ENCODE assay signal across 19 cellular contexts in the genomic region with DNA sequence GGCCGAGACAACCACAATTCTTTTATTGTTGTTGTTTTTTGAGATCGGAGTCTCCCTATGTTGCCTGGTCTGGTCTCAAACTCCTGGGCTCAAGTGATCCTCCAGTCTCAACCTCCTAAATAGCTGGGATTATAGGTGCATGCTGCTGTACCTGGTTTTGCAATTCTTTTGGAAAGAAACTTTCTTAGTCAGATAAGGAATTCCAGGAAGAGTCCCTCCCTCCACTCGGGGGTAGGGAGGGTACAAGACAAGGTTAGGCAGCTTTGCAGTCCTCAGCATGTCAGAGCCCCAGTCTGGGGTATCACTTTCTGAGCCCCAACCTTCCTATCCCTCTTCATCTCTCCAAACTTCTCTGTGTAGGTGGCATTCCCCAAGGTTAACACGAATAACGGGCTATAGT. TPM values are rescaled to one million over a fixed set of nuclear protein-coding genes. Genes with fewer than 3 reads are reported as not detected.
DNase-seq lines count a peak whose midpoint lies in the region; ATAC-seq lines count a peak whose summit lies in the region.
"Had no signal": no experiment of that assay in that cellular context is flagged by ENCODE, and none has a peak within 500 bp of the region (broad histone marks: within the 10 kb centered on the region; RNA-seq: fewer than 3 reads in every experiment).

No MANE protein-coding gene starts in this region.

- ATAC-seq in activated naive CD8-positive, alpha-beta T cell treated with anti-CD3 and anti-CD28 coated beads, Interleukin-2, amount 50 U/mL, for 24 hours: no peak
- no peak for ATAC-seq in activated T-helper 17 cell treated with anti-CD3 and anti-CD28 coated beads, Interleukin-2, amount 50 U/mL, for 72 hours (replicated peaks)
- no peak for ATAC-seq in stimulated activated memory B cell treated with anti-CD40 and anti-IgM and Interleukin-4, amounts not matched to agents 10 μg/mL and 1 μg/mL and 100 μg/mL, for 72 hours

- DNase-seq in T-helper 1 cell (no peak), germinal center (ENCODE audit: low spot score) (no peak), NCI-H526 (lab: John Stamatoyannopoulos, UW) (no peak)
- DNase-seq in activated naive CD8-positive, alpha-beta T cell treated with anti-CD3 and anti-CD28 coated beads, Interleukin-2, amount 50 U/mL, for 24 hours: no peak
- DNase-seq in activated naive CD8-positive, alpha-beta T cell treated with anti-CD3 and anti-CD28 coated beads for 36 hours: no peak
- DNase-seq: AML-193, DMS79 treated with DMSO at 0.1 percent for 48 hours, H9, NCI-H1417 treated with DMSO at 0.1 percent for 48 hours, NCI-H187 treated with DMSO at 0.1 percent for 48 hours, NCI-H2227 treated with DMSO at 0.1 percent for 48 hours, NCI-H510A treated with DMSO at 0.1 percent for 48 hours, NCI-H82, Right ventricle myocardium superior had no signal

- peaks cover 26% of the 10 kb centered on the region for H3K36me3 Mint-ChIP-seq in T-helper 1 cell treated with Interleukin-12 subunit alpha and Interleukin-12 subunit beta and Interleukin-4 antibody, amounts not matched to agents 30 μg/mL and 1 μg/mL, for 36 hours (ENCODE audit: low read depth)
- H3K36me3 Mint-ChIP-seq in activated naive CD8-positive, alpha-beta T cell treated with anti-CD3 and anti-CD28 coated beads, Interleukin-2, amount 50 U/mL, for 24 hours (ENCODE audit: low read depth): no peaks in the 10 kb centered on the region
- H3K36me3 Mint-ChIP-seq in activated naive CD8-positive, alpha-beta T cell treated with anti-CD3 and anti-CD28 coated beads for 36 hours: no peaks in the 10 kb centered on the region
- peaks cover 38% of the 10 kb centered on the region for H3K36me3 Mint-ChIP-seq in activated T-helper 17 cell treated with anti-CD3 and anti-CD28 coated beads, Interleukin-2, amount 50 U/mL, for 72 hours (ENCODE audit: low read depth)
- H3K36me3 Mint-ChIP-seq in stimulated activated memory B cell treated with anti-CD40 and anti-IgM and Interleukin-4, amounts not matched to agents 10 μg/mL and 1 μg/mL and 100 μg/mL, for 72 hours: no peaks in the 10 kb centered on the region

- no peaks in the 10 kb centered on the region for H3K9me3 Mint-ChIP-seq in T-helper 1 cell treated with Interleukin-12 subunit alpha and Interleukin-12 subunit beta and Interleukin-4 antibody, amounts not matched to agents 30 μg/mL and 1 μg/mL, for 36 hours
- no peaks in the 10 kb centered on the region for H3K9me3 Mint-ChIP-seq in activated naive CD8-positive, alpha-beta T cell treated with anti-CD3 and anti-CD28 coated beads, Interleukin-2, amount 50 U/mL, for 24 hours
- no peaks in the 10 kb centered on the region for H3K9me3 Mint-ChIP-seq in activated naive CD8-positive, alpha-beta T cell treated with anti-CD3 and anti-CD28 coated beads for 36 hours
- H3K9me3 Mint-ChIP-seq in activated T-helper 17 cell treated with anti-CD3 and anti-CD28 coated beads, Interleukin-2, amount 50 U/mL, for 72 hours: no peaks in the 10 kb centered on the region
- H3K9me3 Mint-ChIP-seq in stimulated activated memory B cell treated with anti-CD40 and anti-IgM and Interleukin-4, amounts not matched to agents 10 μg/mL and 1 μg/mL and 100 μg/mL, for 72 hours: no peaks in the 10 kb centered on the region
- H3K9me3 Mint-ChIP-seq: CD14-positive monocyte, H9 had no signal

- no peak overlapping the region for H3K4me3 Mint-ChIP-seq in T-helper 1 cell treated with Interleukin-12 subunit alpha and Interleukin-12 subunit beta and Interleukin-4 antibody, amounts not matched to agents 30 μg/mL and 1 μg/mL, for 36 hours
- H3K4me3 Mint-ChIP-seq in activated naive CD8-positive, alpha-beta T cell treated with anti-CD3 and anti-CD28 coated beads, Interleukin-2, amount 50 U/mL, for 24 hours: no peak overlapping the region
- no peak overlapping the region for H3K4me3 Mint-ChIP-seq in activated naive CD8-positive, alpha-beta T cell treated with anti-CD3 and anti-CD28 coated beads for 36 hours
- peak overlapping the region; percentile 83 for H3K4me3 Mint-ChIP-seq in activated T-helper 17 cell treated with anti-CD3 and anti-CD28 coated beads, Interleukin-2, amount 50 U/mL, for 72 hours
- no peak overlapping the region for H3K4me3 Mint-ChIP-seq in stimulated activated memory B cell treated with anti-CD40 and anti-IgM and Interleukin-4, amounts not matched to agents 10 μg/mL and 1 μg/mL and 100 μg/mL, for 72 hours
- H3K4me3 Mint-ChIP-seq: CD14-positive monocyte, H9 had no signal

- H3K4me1 Mint-ChIP-seq in T-helper 1 cell treated with Interleukin-12 subunit alpha and Interleukin-12 subunit beta and Interleukin-4 antibody, amounts not matched to agents 30 μg/mL and 1 μg/mL, for 36 hours (ENCODE audit: low read depth): peaks cover 64% of the 10 kb centered on the region
- H3K4me1 Mint-ChIP-seq in activated naive CD8-positive, alpha-beta T cell treated with anti-CD3 and anti-CD28 coated beads, Interleukin-2, amount 50 U/mL, for 24 hours: peaks cover 72% of the 10 kb centered on the region
- H3K4me1 Mint-ChIP-seq in activated naive CD8-positive, alpha-beta T cell treated with anti-CD3 and anti-CD28 coated beads for 36 hours: peaks cover 63% of the 10 kb centered on the region
- H3K4me1 Mint-ChIP-seq in activated T-helper 17 cell treated with anti-CD3 and anti-CD28 coated beads, Interleukin-2, amount 50 U/mL, for 72 hours: peaks cover 46% of the 10 kb centered on the region
- peaks cover 55% of the 10 kb centered on the region for H3K4me1 Mint-ChIP-seq in stimulated activated memory B cell treated with anti-CD40 and anti-IgM and Interleukin-4, amounts not matched to agents 10 μg/mL and 1 μg/mL and 100 μg/mL, for 72 hours

- no peaks in the 10 kb centered on the region for H3K27me3 Mint-ChIP-seq in T-helper 1 cell treated with Interleukin-12 subunit alpha and Interleukin-12 subunit beta and Interleukin-4 antibody, amounts not matched to agents 30 μg/mL and 1 μg/mL, for 36 hours (ENCODE audit: low read depth)
- H3K27me3 Mint-ChIP-seq in activated naive CD8-positive, alpha-beta T cell treated with anti-CD3 and anti-CD28 coated beads, Interleukin-2, amount 50 U/mL, for 24 hours: no peaks in the 10 kb centered on the region
- no peaks in the 10 kb centered on the region for H3K27me3 Mint-ChIP-seq in activated naive CD8-positive, alpha-beta T cell treated with anti-CD3 and anti-CD28 coated beads for 36 hours
- H3K27me3 Mint-ChIP-seq in activated T-helper 17 cell treated with anti-CD3 and anti-CD28 coated beads, Interleukin-2, amount 50 U/mL, for 72 hours: no peaks in the 10 kb centered on the region
- H3K27me3 Mint-ChIP-seq in stimulated activated memory B cell treated with anti-CD40 and anti-IgM and Interleukin-4, amounts not matched to agents 10 μg/mL and 1 μg/mL and 100 μg/mL, for 72 hours: peaks cover 12% of the 10 kb centered on the region

- H3K27ac Mint-ChIP-seq in T-helper 1 cell treated with Interleukin-12 subunit alpha and Interleukin-12 subunit beta and Interleukin-4 antibody, amounts not matched to agents 30 μg/mL and 1 μg/mL, for 36 hours: peak overlapping the region; percentile 88
- H3K27ac Mint-ChIP-seq in activated naive CD8-positive, alpha-beta T cell treated with anti-CD3 and anti-CD28 coated beads, Interleukin-2, amount 50 U/mL, for 24 hours: peak overlapping the region; percentile 56
- H3K27ac Mint-ChIP-seq in activated naive CD8-positive, alpha-beta T cell treated with anti-CD3 and anti-CD28 coated beads for 36 hours: no peak overlapping the region
- peak overlapping the region; percentile 25 for H3K27ac Mint-ChIP-seq in activated T-helper 17 cell treated with anti-CD3 and anti-CD28 coated beads, Interleukin-2, amount 50 U/mL, for 72 hours
- H3K27ac Mint-ChIP-seq in stimulated activated memory B cell treated with anti-CD40 and anti-IgM and Interleukin-4, amounts not matched to agents 10 μg/mL and 1 μg/mL and 100 μg/mL, for 72 hours: peak overlapping the region; percentile 35

RNA-seq across cellular contexts. Expression of a gene that starts 33.8 kb away (rescaled TPM):
- total RNA-seq in activated naive CD8-positive, alpha-beta T cell treated with anti-CD3 and anti-CD28 coated beads for 36 hours: 10 to 100 TPM; 76.9 to 83.7 TPM
- total RNA-seq in activated T-helper 17 cell treated with anti-CD3 and anti-CD28 coated beads, Interleukin-2, amount 50 U/mL, for 72 hours: 100 to 1,000 TPM; 605 to 771 TPM

RNA-seq across cellular contexts. Expression of a gene that starts 49.7 kb away (rescaled TPM):
- total RNA-seq in activated naive CD8-positive, alpha-beta T cell treated with anti-CD3 and anti-CD28 coated beads for 36 hours: 1 to 10 TPM; 2.1 to 2.5 TPM
- total RNA-seq in activated T-helper 17 cell treated with anti-CD3 and anti-CD28 coated beads, Interleukin-2, amount 50 U/mL, for 72 hours: 100 to 1,000 TPM in 1 of 2 donors, 10 to 100 TPM in 1; 98.5 to 122 TPM
- total RNA-seq: M059J had no signal

Comparison
In these comparisons a context has a peak if more than half of its experiments do, and no peak if none do; other contexts are left out.
1. RNA of a gene that starts 33.8 kb away (total RNA-seq): 605 to 771 TPM in activated T-helper 17 cell treated with anti-CD3 and anti-CD28 coated beads, Interleukin-2, amount 50 U/mL, for 72 hours; 76.9 to 83.7 TPM in activated naive CD8-positive, alpha-beta T cell treated with anti-CD3 and anti-CD28 coated beads for 36 hours; every median in the first group is over 4 times any median in the second.
2. RNA of a gene that starts 49.7 kb away (total RNA-seq): 98.5 to 122 TPM in activated T-helper 17 cell treated with anti-CD3 and anti-CD28 coated beads, Interleukin-2, amount 50 U/mL, for 72 hours; 2.1 to 2.5 TPM in activated naive CD8-positive, alpha-beta T cell treated with anti-CD3 and anti-CD28 coated beads for 36 hours; every median in the first group is over 10 times any median in the second.